Comparison of ENCODE assay signal across 25 cellular contexts in the genomic region with DNA sequence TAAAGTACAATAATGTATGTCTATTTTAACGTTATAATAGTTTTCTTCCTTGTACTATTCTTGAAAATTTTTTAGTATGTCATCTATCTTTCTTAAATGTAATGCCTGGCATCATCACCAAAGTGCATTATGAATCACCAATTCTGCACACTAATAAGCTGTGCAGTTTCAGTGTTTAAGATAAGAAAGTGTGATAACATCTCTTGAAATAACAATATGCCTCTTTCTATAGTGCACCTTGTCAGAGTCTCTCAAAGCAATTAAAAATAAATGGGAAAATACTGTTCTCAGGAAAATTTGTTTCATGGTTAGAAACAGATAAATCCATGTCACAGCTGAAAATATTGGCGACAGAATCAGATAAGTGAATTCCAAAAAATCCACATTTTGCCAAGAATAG.
"Had no signal": no experiment of that assay in that cellular context is flagged by ENCODE, and none has a peak within 500 bp of the region (broad histone marks: within the 10 kb centered on the region; RNA-seq: fewer than 3 reads in every experiment).

No MANE protein-coding gene starts in this region.

- H3K36me3 Mint-ChIP-seq: immature natural killer cell; naive thymus-derived CD8-positive, alpha-beta T cell; neural progenitor cell; stimulated activated naive B cell treated with anti-CD40 and anti-IgM and Interleukin-4, amounts not matched to agents 10 μg/mL and 1 μg/mL and 100 μg/mL, for 72 hours had no signal

- H3K4me3 ChIP-seq: left lung, lower lobe of right lung, neural progenitor cell, psoas muscle, right atrium auricular region, right lobe of liver, smooth muscle cell, stomach, testis, thyroid gland, transverse colon, upper lobe of right lung had no signal

- ATAC-seq: left colon; left lung; lower lobe of right lung; naive thymus-derived CD8-positive, alpha-beta T cell; psoas muscle; right lobe of liver; stimulated activated naive B cell treated with anti-CD40 and anti-IgM and Interleukin-4, amounts not matched to agents 10 μg/mL and 1 μg/mL and 100 μg/mL, for 72 hours; stimulated activated naive CD8-positive, alpha-beta T cell treated with anti-CD3 and anti-CD28 coated beads, Interleukin-15, Interleukin-2, amounts not matched to agents 100 U/mL and 50 U/mL, for 24 hours; upper lobe of right lung had no signal

- H3K27me3 Mint-ChIP-seq: naive thymus-derived CD8-positive, alpha-beta T cell; stimulated activated naive B cell treated with anti-CD40 and anti-IgM and Interleukin-4, amounts not matched to agents 10 μg/mL and 1 μg/mL and 100 μg/mL, for 72 hours had no signal

- H3K27ac Mint-ChIP-seq: immature natural killer cell; naive thymus-derived CD8-positive, alpha-beta T cell; nephron progenitor cell; neural progenitor cell; stimulated activated naive B cell treated with anti-CD40 and anti-IgM and Interleukin-4, amounts not matched to agents 10 μg/mL and 1 μg/mL and 100 μg/mL, for 72 hours had no signal

- H3K4me3 Mint-ChIP-seq: immature natural killer cell; naive thymus-derived CD8-positive, alpha-beta T cell; nephron progenitor cell; neural progenitor cell; stimulated activated naive B cell treated with anti-CD40 and anti-IgM and Interleukin-4, amounts not matched to agents 10 μg/mL and 1 μg/mL and 100 μg/mL, for 72 hours had no signal

- H3K4me1 Mint-ChIP-seq: immature natural killer cell; naive thymus-derived CD8-positive, alpha-beta T cell; nephron progenitor cell; neural progenitor cell; stimulated activated naive B cell treated with anti-CD40 and anti-IgM and Interleukin-4, amounts not matched to agents 10 μg/mL and 1 μg/mL and 100 μg/mL, for 72 hours had no signal

- DNase-seq: hypothalamus; immature natural killer cell; kidney; left colon; left lung; lower lobe of right lung; mammary epithelial cell; mesenchymal stem cell; naive thymus-derived CD8-positive, alpha-beta T cell; nephron progenitor cell; occipital lobe; psoas muscle; right lobe of liver; stimulated activated CD4-positive, alpha-beta T cell treated with anti-CD3 and anti-CD28 coated beads, Interleukin-2, amount 100 ng/mL, for 24 hours; stimulated activated CD4-positive, alpha-beta T cell treated with anti-CD3 and anti-CD28 coated beads, Interleukin-4, amount 100 ng/mL, for 1 hour; stimulated activated naive B cell treated with anti-CD40 and anti-IgM and Interleukin-4, amounts not matched to agents 10 μg/mL and 1 μg/mL and 100 μg/mL, for 72 hours; stimulated activated naive CD8-positive, alpha-beta T cell treated with anti-CD3 and anti-CD28 coated beads, Interleukin-15, Interleukin-2, amounts not matched to agents 100 U/mL and 50 U/mL, for 24 hours; stomach; testis; thyroid gland; transverse colon; upper lobe of right lung had no signal
